In genomic region chr7:140745654-140746053, GRCh38 we compare ENCODE assay signal across 16 cellular contexts.
"Had no signal": no experiment of that assay in that cellular context is flagged by ENCODE, and none has a peak within 500 bp of the region (broad histone marks: within the 10 kb centered on the region; RNA-seq: fewer than 3 reads in every experiment).

No MANE protein-coding gene starts in this region.

- DNase-seq: activated CD4-positive, alpha-beta T cell treated with anti-CD3 and anti-CD28 coated beads for 4 hours; activated naive CD4-positive, alpha-beta T cell treated with anti-CD3 and anti-CD28 coated beads, Interleukin-2, amount 50 U/mL, for 16 hours; adrenal gland; central memory CD4-positive, alpha-beta T cell; effector CD4-positive, alpha-beta T cell; foreskin keratinocyte; islet precursor cell; psoas muscle; right lobe of liver; stimulated activated naive CD4-positive, alpha-beta T cell treated with Interleukin-2 at 50 U/mL for 16 hours; WERI-Rb-1 had no signal

- H3K27me3 ChIP-seq: adrenal gland, foreskin keratinocyte, right lobe of liver had no signal

- H3K27me3 Mint-ChIP-seq: natural killer cell treated with Interleukin-12 subunit alpha and Interleukin-12 subunit beta and Interleukin-15 and Interleukin-18, amount 100 ng/mL, for 72 hours; type B pancreatic cell had no signal

- H3K4me3 ChIP-seq: adrenal gland, coronary artery, psoas muscle, right lobe of liver had no signal

- H3K9me3 Mint-ChIP-seq: activated T-helper 2 cell treated with anti-CD3 and anti-CD28 coated beads, Interferon-gamma antibody, Interleukin-2, Interleukin-4, amounts not matched to agents 10 μg/mL and 5 μg/mL and 100 μg/mL, durations not matched to agents 14 hours and 24 hours and 36 hours; natural killer cell treated with Interleukin-12 subunit alpha and Interleukin-12 subunit beta and Interleukin-15 and Interleukin-18, amount 100 ng/mL, for 72 hours; type B pancreatic cell had no signal

- H3K27ac ChIP-seq: adrenal gland, coronary artery, foreskin keratinocyte, psoas muscle, right lobe of liver, WERI-Rb-1 had no signal

- H3K27ac Mint-ChIP-seq: activated T-helper 2 cell treated with anti-CD3 and anti-CD28 coated beads, Interferon-gamma antibody, Interleukin-2, Interleukin-4, amounts not matched to agents 10 μg/mL and 5 μg/mL and 100 μg/mL, durations not matched to agents 14 hours and 24 hours and 36 hours; natural killer cell treated with Interleukin-12 subunit alpha and Interleukin-12 subunit beta and Interleukin-15 and Interleukin-18, amount 100 ng/mL, for 72 hours; type B pancreatic cell had no signal

- H3K4me1 ChIP-seq: foreskin keratinocyte, psoas muscle, right lobe of liver had no signal

- H3K36me3 ChIP-seq: adrenal gland, right lobe of liver had no signal

- H3K9me3 ChIP-seq: adrenal gland, psoas muscle, right lobe of liver had no signal

- H3K4me3 Mint-ChIP-seq: natural killer cell treated with Interleukin-12 subunit alpha and Interleukin-12 subunit beta and Interleukin-15 and Interleukin-18, amount 100 ng/mL, for 72 hours; type B pancreatic cell had no signal

- ATAC-seq: foreskin keratinocyte; left lobe of liver; natural killer cell treated with Interleukin-12 subunit alpha and Interleukin-12 subunit beta and Interleukin-15 and Interleukin-18, amount 100 ng/mL, for 72 hours; psoas muscle; right lobe of liver had no signal
